Comparison of ENCODE assay signal across 1 cellular context in genomic region chr19:18817574-18817973, GRCh38.
TF ChIP-seq lines count a peak whose summit lies in the region.

No MANE protein-coding gene starts in this region.

TF ChIP-seq in HepG2, 621 proteins besides CTCF, POLR2A, EP300 and RAD21 (continued from another document):
- TF ChIP-seq ZNF441 (CRISPR knock-in tag; IDR thresholded peaks at IDR 0.05; ENCODE audit: borderline replicate concordance), result no peak
- no peak for TF ChIP-seq HOXD1 (CRISPR knock-in tag; IDR thresholded peaks at IDR 0.05)
- no peak for TF ChIP-seq HOXA7 (CRISPR knock-in tag; IDR thresholded peaks at IDR 0.05)
- TF ChIP-seq REST (IDR thresholded peaks at IDR 0.05; ENCODE audit: borderline replicate concordance in 1 of 2, low read depth in 1 of 2, low read length in 2 of 2), result no peak
- TF ChIP-seq ZNF629 (CRISPR knock-in tag; conservative IDR thresholded peaks at IDR 0.05), result peak; percentile 87
- no peak for TF ChIP-seq ZNF205 (CRISPR knock-in tag; IDR thresholded peaks at IDR 0.05)
- TF ChIP-seq PBX2 (CRISPR knock-in tag; IDR thresholded peaks at IDR 0.05), result no peak
- TF ChIP-seq CEBPB (IDR thresholded peaks at IDR 0.05; ENCODE audit: borderline replicate concordance, low read depth, low read length), result peak; percentile 77
- TF ChIP-seq ZNF253 (CRISPR knock-in tag; IDR thresholded peaks at IDR 0.05; ENCODE audit: borderline replicate concordance), result no peak
